Comparison of ENCODE assay signal across 8 cellular contexts in the genomic region with DNA sequence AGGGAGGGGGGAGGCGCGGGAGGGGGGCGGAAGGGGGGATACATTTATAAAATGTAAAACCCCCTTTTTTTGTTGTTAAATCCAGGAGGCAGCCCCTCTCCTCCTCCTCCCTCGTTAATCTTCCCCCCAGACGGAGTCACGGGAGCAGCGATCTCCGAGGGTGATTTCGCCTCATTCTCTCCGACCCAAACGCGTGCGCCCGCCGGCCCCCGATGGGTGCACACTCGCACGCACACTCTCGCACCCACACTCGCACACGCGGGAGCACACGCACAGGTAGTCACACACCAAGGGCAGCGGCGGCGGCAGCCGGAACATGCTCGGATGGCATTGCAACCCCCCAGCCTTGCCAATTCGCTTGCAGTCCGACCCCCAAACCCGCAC. TPM values are rescaled to one million over a fixed set of nuclear protein-coding genes. Genes with fewer than 3 reads are reported as not detected.
DNase-seq lines count a peak whose midpoint lies in the region; ATAC-seq and TF ChIP-seq lines count a peak whose summit lies in the region.

No MANE protein-coding gene starts in this region.

- H3K27ac Mint-ChIP-seq in activated T-helper 17 cell treated with anti-CD3 and anti-CD28 coated beads, Interleukin-2, amount 50 U/mL, for 72 hours, result peak overlapping the region; percentile 99

- H3K4me1 ChIP-seq in NT2/D1 (ENCODE audit: insufficient read depth, insufficient read length) (no peaks in the 10 kb centered on the region), vagina (peaks cover 30% of the 10 kb centered on the region)

- TF ChIP-seq CTCF in GM13976 (IDR thresholded peaks at IDR 0.05; ENCODE audit: borderline replicate concordance, control extremely low read depth, extremely low read depth, insufficient read depth, missing control alignments), result no peak
- no peak for TF ChIP-seq CTCF in vagina (IDR thresholded peaks at IDR 0.05)

- H3K27me3 Mint-ChIP-seq in activated T-helper 17 cell treated with anti-CD3 and anti-CD28 coated beads, Interleukin-2, amount 50 U/mL, for 72 hours, result no peaks in the 10 kb centered on the region

- H3K4me3 Mint-ChIP-seq in activated T-helper 17 cell treated with anti-CD3 and anti-CD28 coated beads, Interleukin-2, amount 50 U/mL, for 72 hours, result peak overlapping the region; percentile 99

- H3K9me3 Mint-ChIP-seq in activated T-helper 17 cell treated with anti-CD3 and anti-CD28 coated beads, Interleukin-2, amount 50 U/mL, for 72 hours, result no peaks in the 10 kb centered on the region

- peak; percentile 23 for ATAC-seq in activated T-helper 17 cell treated with anti-CD3 and anti-CD28 coated beads, Interleukin-2, amount 50 U/mL, for 72 hours (replicated peaks)

- peaks cover 19% of the 10 kb centered on the region for H3K4me1 Mint-ChIP-seq in activated T-helper 17 cell treated with anti-CD3 and anti-CD28 coated beads, Interleukin-2, amount 50 U/mL, for 72 hours

- peak; percentile 35 for DNase-seq in GM13976 (ENCODE audit: low spot score)
- DNase-seq in NT2/D1 (ENCODE audit: low read depth, low spot score), result no peak
- peak; percentile 46 for DNase-seq in germinal center (ENCODE audit: low spot score)
- DNase-seq in posterior cingulate gyrus, result peak in 7 of 10 donors; percentile 43 to 91 (median 49)
- DNase-seq in vagina (ENCODE audit: extremely low spot score in 2 of 2), result no peak
- no peak for DNase-seq in NCI-H2196 treated with DMSO at 0.1 percent for 48 hours (lab: John Stamatoyannopoulos, UW; ENCODE audit: unreplicated experiment)
- no peak for DNase-seq in amniotic stem cell (lab: John Stamatoyannopoulos, UW)

- peak overlapping the region; percentile 90 for H3K4me3 ChIP-seq in NT2/D1 (ENCODE audit: insufficient read length, low read depth)
- peak overlapping the region; percentile 66 to 99 for H3K4me3 ChIP-seq in vagina

- intact Hi-C loops in posterior cingulate gyrus (cut with DNase I) (loop anchor here (10.0 kb wide), 1 partner anchor 55 kb away; no protein-coding TSS in a partner anchor), vagina (cut with DNase I) (loop anchor here (10.0 kb wide), 1 partner anchor 55 kb away; no protein-coding TSS in a partner anchor)

- H3K36me3 Mint-ChIP-seq in activated T-helper 17 cell treated with anti-CD3 and anti-CD28 coated beads, Interleukin-2, amount 50 U/mL, for 72 hours (ENCODE audit: low read depth), result peaks cover 43% of the 10 kb centered on the region

- H3K36me3 ChIP-seq in NT2/D1 (ENCODE audit: insufficient read depth, insufficient read length, low read length) (peaks cover 12% of the 10 kb centered on the region), vagina (no peaks in the 10 kb centered on the region)

- H3K27ac ChIP-seq in vagina, result peak overlapping the region; percentile 98

- peaks cover 14% of the 10 kb centered on the region for H3K27me3 ChIP-seq in NT2/D1 (ENCODE audit: insufficient read depth, insufficient read length)
- no peaks in the 10 kb centered on the region for H3K27me3 ChIP-seq in vagina

- H3K9ac ChIP-seq in NT2/D1 (ENCODE audit: insufficient read length, low read depth), result peak overlapping the region; percentile 97

- no peak for TF ChIP-seq POLR2A in vagina (IDR thresholded peaks at IDR 0.05)

- H3K9me3 ChIP-seq in NT2/D1 (ENCODE audit: insufficient read depth, low read length), result no peaks in the 10 kb centered on the region
- no peaks in the 10 kb centered on the region for H3K9me3 ChIP-seq in vagina

- in situ Hi-C loops in GM13976 (cut with MboI; ENCODE audit: low sequenced_read_pairs, unreplicated experiment), result no loop called here

RNA-seq across cellular contexts. Expression of a gene that starts 0.5 kb away (rescaled TPM):
- 100 to 1,000 TPM; 130 to 221 TPM for total RNA-seq in activated T-helper 17 cell treated with anti-CD3 and anti-CD28 coated beads, Interleukin-2, amount 50 U/mL, for 72 hours
- total RNA-seq in vagina, result 55.2 TPM

Comparison
In these comparisons a context has a peak if more than half of its experiments do, and no peak if none do; other contexts are left out.
1. DNase-seq: peak in GM13976 (single experiment), germinal center (single experiment) and posterior cingulate gyrus (7 of 10); none in NT2/D1 (single experiment), vagina (0 of 2), NCI-H2196 treated with DMSO at 0.1 percent for 48 hours (single experiment) and amniotic stem cell (single experiment).